10 cellular contexts compared by ENCODE assay signal in the genomic region with DNA sequence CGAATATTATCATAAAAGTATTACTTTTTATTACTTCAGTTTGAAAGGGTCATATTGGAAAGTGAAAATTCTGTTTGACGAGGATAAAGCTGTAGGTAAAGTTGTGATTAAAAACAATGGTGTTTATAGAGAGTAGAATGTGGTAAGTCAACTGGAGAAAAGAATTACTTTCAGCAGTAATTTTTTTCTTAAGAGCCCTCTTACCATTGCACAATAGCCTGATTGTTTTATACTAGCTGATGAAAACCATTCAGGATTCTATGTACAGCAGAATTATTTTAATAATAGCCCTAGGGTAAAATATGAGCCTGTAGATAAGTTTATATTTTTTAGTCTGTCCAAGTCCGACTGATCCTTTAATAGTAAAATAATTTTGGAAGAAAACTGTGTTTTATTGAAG. TPM values are rescaled to one million over a fixed set of nuclear protein-coding genes. Genes with fewer than 3 reads are reported as not detected.
A peak's percentile ranks its signal among the peaks of the same experiment; 100 is the strongest.
DNase-seq lines count a peak whose midpoint lies in the region; ATAC-seq, FAIRE-seq and TF ChIP-seq lines count a peak whose summit lies in the region.
"Had no signal": no experiment of that assay in that cellular context is flagged by ENCODE, and none has a peak within 500 bp of the region (broad histone marks: within the 10 kb centered on the region; RNA-seq: fewer than 3 reads in every experiment).

No MANE protein-coding gene starts in this region.

- H3K79me2 ChIP-seq in SK-N-SH (ENCODE audit: insufficient read depth), result peaks cover 94% of the 10 kb centered on the region

- no peak for ATAC-seq in SK-N-SH treated with all-trans-retinoic acid at 6 μM for 48 hours
- ATAC-seq in RWPE2 (ENCODE audit: low read depth), result 0 out of 3 replicates have a peak, but pooled peaks have one; percentile 11
- ATAC-seq in sciatic nerve, result peak; percentile 63
- ATAC-seq in upper lobe of left lung (ENCODE audit: low FRiP score in 2 of 2), result no peak

- H3K4me2 ChIP-seq in SK-N-SH, result no peak overlapping the region

- TF ChIP-seq EP300 in SK-N-SH (IDR thresholded peaks at IDR 0.05; ENCODE audit: borderline replicate concordance in 1 of 2, low read depth in 1 of 2, low read length in 1 of 2), result no peak
- no peak for TF ChIP-seq EP300 in upper lobe of left lung (IDR thresholded peaks at IDR 0.05)

- H3K9me3 ChIP-seq in SK-N-SH (no peaks in the 10 kb centered on the region), RWPE2 (ENCODE audit: severe bottlenecking) (no peaks in the 10 kb centered on the region), adrenal gland (replicated peaks in 1 of 3) (no peaks in the 10 kb centered on the region), upper lobe of left lung (no peaks in the 10 kb centered on the region)

- CTCF ChIA-PET in SK-N-SH (lab: Yijun Ruan, JAX), result no interaction called here

- POLR2A ChIA-PET in SK-N-SH (lab: Yijun Ruan, JAX), result no interaction called here

- H3F3A ChIP-seq in SK-N-SH (replicated peaks; ENCODE audit: insufficient read depth), result peaks cover 24% of the 10 kb centered on the region

- DNase-seq in SK-N-SH (no peak), RWPE2 (ENCODE audit: low spot score) (no peak), sciatic nerve (ENCODE audit: low spot score) (no peak), adrenal gland (no peak), upper lobe of left lung (no peak)
- no peak for DNase-seq in stimulated activated CD4-positive, alpha-beta T cell treated with anti-CD3 and anti-CD28 coated beads, Interleukin-15, amount 100 ng/mL, for 24 hours
- DNase-seq: activated effector memory CD4-positive, alpha-beta T cell treated with Interleukin-2 at 50 U/mL for 16 hours had no signal

- no peak overlapping the region for H3K9ac ChIP-seq in SK-N-SH

- H3K4me1 ChIP-seq in SK-N-SH (ENCODE audit: control insufficient read depth in 1 of 2, insufficient read depth in 2 of 2, low read depth in 1 of 2, low read length in 1 of 2), result peaks cover 0 to 15% of the 10 kb centered on the region in 2 experiments; a peak in 1 of 4 replicates
- peaks cover 38% of the 10 kb centered on the region for H3K4me1 ChIP-seq in RWPE2 (ENCODE audit: insufficient read depth, poor library complexity, severe bottlenecking)
- H3K4me1 ChIP-seq in adrenal gland (replicated peaks in 1 of 2), result peaks cover 0 to 31% of the 10 kb centered on the region in 2 donors
- H3K4me1 ChIP-seq in upper lobe of left lung, result peaks cover 13 to 27% (median 17%) of the 10 kb centered on the region in 4 donors

- H3K36me3 ChIP-seq in SK-N-SH (replicated peaks in 1 of 2; ENCODE audit: control insufficient read depth in 1 of 2, insufficient read depth in 2 of 2, low read length in 1 of 2) (no peaks in the 10 kb centered on the region), RWPE2 (ENCODE audit: low read depth) (no peaks in the 10 kb centered on the region), adrenal gland (replicated peaks in 1 of 2) (no peaks in the 10 kb centered on the region), upper lobe of left lung (no peaks in the 10 kb centered on the region)

- peaks cover 25% of the 10 kb centered on the region for H4K20me1 ChIP-seq in SK-N-SH (ENCODE audit: insufficient read depth)

- whole genome bisulfite sequencing in SK-N-SH (ENCODE audit: low lambda C conversion rate), result 87% methylated on average over 3 of the region's 3 CpGs
- WGBS in adrenal gland, 4 donors, result 69 to 82% (median 75%) methylated on average over 3 of the region's 3 CpGs
- 60 to 68% methylated on average over 3 of the region's 3 CpGs for WGBS in upper lobe of left lung, 2 donors

- H3K27me3 ChIP-seq in SK-N-SH (ENCODE audit: insufficient read depth), result no peaks in the 10 kb centered on the region
- no peaks in the 10 kb centered on the region for H3K27me3 ChIP-seq in RWPE2 (ENCODE audit: insufficient read depth, poor library complexity, severe bottlenecking)
- no peaks in the 10 kb centered on the region for H3K27me3 ChIP-seq in adrenal gland
- no peaks in the 10 kb centered on the region for H3K27me3 ChIP-seq in upper lobe of left lung

- no peak overlapping the region for H3K4me3 ChIP-seq in SK-N-SH (ENCODE audit: low read depth in 2 of 2, low read length in 1 of 2)
- no peak overlapping the region for H3K4me3 ChIP-seq in RWPE2 (ENCODE audit: severe bottlenecking)
- no peak overlapping the region for H3K4me3 ChIP-seq in adrenal gland
- no peak overlapping the region for H3K4me3 ChIP-seq in upper lobe of left lung

- TF ChIP-seq POLR2A in adrenal gland (IDR thresholded peaks at IDR 0.05) (no peak), upper lobe of left lung (IDR thresholded peaks at IDR 0.05) (no peak)

- H2AFZ ChIP-seq in SK-N-SH (ENCODE audit: low read depth), result no peak overlapping the region

- intact Hi-C loops in sciatic nerve (cut with DNase I) (no loop called here), adrenal gland (cut with DNase I) (no loop called here)

- H3K9me2 ChIP-seq in SK-N-SH, result no peaks in the 10 kb centered on the region

- TF ChIP-seq CTCF in SK-N-SH (IDR thresholded peaks at IDR 0.05), result no peak
- TF ChIP-seq CTCF in RWPE2 (IDR thresholded peaks at IDR 0.05; ENCODE audit: poor library complexity, severe bottlenecking), result no peak
- no peak for TF ChIP-seq CTCF in adrenal gland (IDR thresholded peaks at IDR 0.05)
- TF ChIP-seq CTCF in upper lobe of left lung (IDR thresholded peaks at IDR 0.05), result no peak

- FAIRE-seq in endometrium (lab: Jason Lieb, UNC), result peak; percentile 77
- FAIRE-seq: A204.1 had no signal

- H3K27ac ChIP-seq in SK-N-SH (ENCODE audit: low read depth in 2 of 2, low read length in 1 of 2) (no peak overlapping the region), RWPE2 (ENCODE audit: poor library complexity, severe bottlenecking) (peak overlapping the region; percentile 85), adrenal gland (no peak overlapping the region), upper lobe of left lung (peak overlapping the region in 1 of 4 donors; percentile 22)

- no peak for TF ChIP-seq RAD21 in SK-N-SH (IDR thresholded peaks at IDR 0.05; ENCODE audit: low read length)

TF ChIP-seq in SK-N-SH treated with all-trans-retinoic acid at 6 μM for 48 hours, 23 proteins besides CTCF, POLR2A, EP300 and RAD21:
- peak; percentile 12; the same call in 1 of the 2 replicates for TF ChIP-seq ISL1 (CRISPR knock-in tag; IDR thresholded peaks at IDR 0.05)
- TF ChIP-seq ZNF8 (CRISPR knock-in tag; IDR thresholded peaks at IDR 0.05), result no peak
TF ChIP-seq in SK-N-SH treated with all-trans-retinoic acid at 6 μM for 48 hours: peak in this region for 1.

TF ChIP-seq in SK-N-SH, 30 proteins besides CTCF, POLR2A, EP300 and RAD21 (continues in another document):
- TF ChIP-seq NFIC (IDR thresholded peaks at IDR 0.05; ENCODE audit: borderline replicate concordance) (no peak), JUND (IDR thresholded peaks at IDR 0.05) (no peak), YY1 (IDR thresholded peaks at IDR 0.05; ENCODE audit: low read depth) (no peak), TEAD4 (IDR thresholded peaks at IDR 0.05; ENCODE audit: borderline replicate concordance, insufficient read depth) (no peak), NRF1 (IDR thresholded peaks at IDR 0.05; ENCODE audit: low read depth, low read length) (no peak), GABPA (IDR thresholded peaks at IDR 0.05; ENCODE audit: low read depth) (no peak), POLR2AphosphoS5 (IDR thresholded peaks at IDR 0.05; ENCODE audit: low read depth, low read length) (no peak), MXI1 (IDR thresholded peaks at IDR 0.05; ENCODE audit: low read depth, low read length) (no peak), TCF12 (IDR thresholded peaks at IDR 0.05) (no peak), FOXM1 (IDR thresholded peaks at IDR 0.05; ENCODE audit: low read depth) (no peak), FOXJ3 (CRISPR knock-in tag; IDR thresholded peaks at IDR 0.05) (no peak), MEF2A (IDR thresholded peaks at IDR 0.05; ENCODE audit: borderline replicate concordance, low read depth) (no peak)
- TF ChIP-seq, protein P1, sequence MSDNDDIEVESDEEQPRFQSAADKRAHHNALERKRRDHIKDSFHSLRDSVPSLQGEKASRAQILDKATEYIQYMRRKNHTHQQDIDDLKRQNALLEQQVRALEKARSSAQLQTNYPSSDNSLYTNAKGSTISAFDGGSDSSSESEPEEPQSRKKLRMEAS (IDR thresholded peaks at IDR 0.05; ENCODE audit: low read depth), result no peak
- TF ChIP-seq, protein P2, sequence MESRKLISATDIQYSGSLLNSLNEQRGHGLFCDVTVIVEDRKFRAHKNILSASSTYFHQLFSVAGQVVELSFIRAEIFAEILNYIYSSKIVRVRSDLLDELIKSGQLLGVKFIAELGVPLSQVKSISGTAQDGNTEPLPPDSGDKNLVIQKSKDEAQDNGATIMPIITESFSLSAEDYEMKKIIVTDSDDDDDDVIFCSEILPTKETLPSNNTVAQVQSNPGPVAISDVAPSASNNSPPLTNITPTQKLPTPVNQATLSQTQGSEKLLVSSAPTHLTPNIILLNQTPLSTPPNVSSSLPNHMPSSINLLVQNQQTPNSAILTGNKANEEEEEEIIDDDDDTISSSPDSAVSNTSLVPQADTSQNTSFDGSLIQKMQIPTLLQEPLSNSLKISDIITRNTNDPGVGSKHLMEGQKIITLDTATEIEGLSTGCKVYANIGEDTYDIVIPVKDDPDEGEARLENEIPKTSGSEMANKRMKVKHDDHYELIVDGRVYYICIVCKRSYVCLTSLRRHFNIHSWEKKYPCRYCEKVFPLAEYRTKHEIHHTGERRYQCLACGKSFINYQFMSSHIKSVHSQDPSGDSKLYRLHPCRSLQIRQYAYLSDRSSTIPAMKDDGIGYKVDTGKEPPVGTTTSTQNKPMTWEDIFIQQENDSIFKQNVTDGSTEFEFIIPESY (IDR thresholded peaks at IDR 0.05; ENCODE audit: borderline replicate concordance, low read depth), result no peak
- TF ChIP-seq, protein P3, sequence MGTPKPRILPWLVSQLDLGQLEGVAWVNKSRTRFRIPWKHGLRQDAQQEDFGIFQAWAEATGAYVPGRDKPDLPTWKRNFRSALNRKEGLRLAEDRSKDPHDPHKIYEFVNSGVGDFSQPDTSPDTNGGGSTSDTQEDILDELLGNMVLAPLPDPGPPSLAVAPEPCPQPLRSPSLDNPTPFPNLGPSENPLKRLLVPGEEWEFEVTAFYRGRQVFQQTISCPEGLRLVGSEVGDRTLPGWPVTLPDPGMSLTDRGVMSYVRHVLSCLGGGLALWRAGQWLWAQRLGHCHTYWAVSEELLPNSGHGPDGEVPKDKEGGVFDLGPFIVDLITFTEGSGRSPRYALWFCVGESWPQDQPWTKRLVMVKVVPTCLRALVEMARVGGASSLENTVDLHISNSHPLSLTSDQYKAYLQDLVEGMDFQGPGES (IDR thresholded peaks at IDR 0.05; ENCODE audit: low read depth, low read length), result no peak

RNA-seq across cellular contexts. Expression of a gene that starts 16.6 kb away (rescaled TPM):
- polyA plus RNA-seq in SK-N-SH (2012; rRNA removed) (8.6 and 11.4 TPM in 2 replicates), adrenal gland (10 to 100 TPM in 1 of 3 donors, 1 to 10 TPM in 2; 5.1 to 21.4 (median 8.2) TPM)
- polyA plus RNA-seq in SK-N-SH (2012; cell fraction: cytosol; rRNA removed), result 14.0 and 17.3 TPM in 2 replicates
- 2.8 and 6.8 TPM in 2 replicates for polyA plus RNA-seq in SK-N-SH (2012; cell fraction: nucleus; rRNA removed)
- total RNA-seq in sciatic nerve (29.7 TPM), adrenal gland (10 to 100 TPM; 16.4 to 26.7 (median 19.2) TPM), upper lobe of left lung (10 to 100 TPM; 13.6 to 92.1 (median 36.5) TPM)

Comparison
In these comparisons a context has a peak if more than half of its experiments do, and no peak if none do; other contexts are left out.
1. ATAC-seq: peak in RWPE2 (single experiment) and sciatic nerve (single experiment); none in SK-N-SH treated with all-trans-retinoic acid at 6 μM for 48 hours (single experiment) and upper lobe of left lung (0 of 2).